Comparison of ENCODE assay signal across 22 cellular contexts in the genomic region with DNA sequence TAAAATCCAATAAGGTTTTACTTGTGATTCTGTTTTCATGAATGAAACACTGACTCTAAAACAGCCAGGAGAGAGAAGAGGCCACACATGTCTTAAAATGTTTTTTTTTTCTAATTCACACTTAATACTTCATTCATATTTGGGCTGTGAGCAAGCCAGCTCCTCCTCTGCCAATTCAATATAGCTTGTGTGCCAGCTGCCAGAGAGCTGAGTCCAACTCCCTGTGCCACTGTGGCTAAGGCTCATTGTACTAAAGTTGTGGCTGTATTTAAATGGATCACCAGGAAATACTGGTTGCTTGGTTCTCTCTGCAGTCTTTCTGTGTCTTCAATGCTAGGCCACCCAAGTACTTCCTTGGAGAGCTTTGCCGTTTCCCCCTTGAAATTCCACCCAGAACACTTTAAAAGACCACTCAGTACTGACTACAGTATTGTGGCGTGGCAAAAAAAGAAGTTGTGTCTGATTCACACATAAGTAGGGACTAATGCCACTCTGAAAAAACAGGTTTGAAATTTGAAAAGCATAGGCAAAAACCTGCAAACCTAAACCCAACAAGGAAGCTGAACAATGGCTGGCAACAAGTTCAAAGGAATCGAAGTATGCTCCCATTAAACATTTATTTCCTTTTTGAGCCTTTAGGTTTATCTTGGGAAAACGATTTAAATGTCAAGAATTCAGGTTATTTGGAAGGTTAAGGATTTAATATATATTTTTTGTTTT.
DNase-seq lines count a peak whose midpoint lies in the region; ATAC-seq, FAIRE-seq and TF ChIP-seq lines count a peak whose summit lies in the region.
"Had no signal": no experiment of that assay in that cellular context is flagged by ENCODE, and none has a peak within 500 bp of the region (broad histone marks: within the 10 kb centered on the region; RNA-seq: fewer than 3 reads in every experiment).

No MANE protein-coding gene starts in this region.

- TF ChIP-seq CTCF in endothelial cell of umbilical vein (IDR thresholded peaks at IDR 0.05; ENCODE audit: extremely low read depth in 1 of 2, insufficient read depth in 1 of 2, low read depth in 1 of 2, low read length in 2 of 2) (no peak), right atrium auricular region (IDR thresholded peaks at IDR 0.05) (no peak), mucosa of descending colon (IDR thresholded peaks at IDR 0.05) (no peak)

- BruUV-seq in endothelial cell of umbilical vein (replicated peaks; lab: Mats Ljungman, UMichigan), result no TSS peak

- DNase-seq in AG08396 (ENCODE audit: low spot score) (peak; percentile 8), MG63 (peak; percentile 83), endothelial cell of umbilical vein (ENCODE audit: low read depth, low spot score) (peak; percentile 58), head of caudate nucleus (peak in 22 of 42 donors; percentile 9 to 52 (median 25)), NCI-H1417 treated with DMSO at 0.1 percent for 48 hours (lab: John Stamatoyannopoulos, UW) (no peak), HuH-7.5 (ENCODE audit: low spot score) (no peak), right atrium auricular region (ENCODE audit: low spot score) (no peak), mucosa of descending colon (no peak)
- DNase-seq: 8988T; CD8-positive, alpha-beta memory T cell; DND-41; GDM1; HFFc6; NCI-H1417; NCI-H2029 treated with DMSO at 0.1 percent for 48 hours; NCI-H2171 treated with DMSO at 0.1 percent for 48 hours; NCI-H510A; NCI-H774 had no signal

- FAIRE-seq in endothelial cell of umbilical vein (lab: Jason Lieb, UNC), result no peak
- FAIRE-seq: GM12891 had no signal

- no peaks in the 10 kb centered on the region for H4K20me1 ChIP-seq in endothelial cell of umbilical vein (replicated peaks; ENCODE audit: control insufficient read depth, extremely low read depth, insufficient read depth, low read length)
- H4K20me1 ChIP-seq: BLaER1 had no signal

- no peak overlapping the region for H3K4me2 ChIP-seq in endothelial cell of umbilical vein (ENCODE audit: insufficient read depth, low read length)
- H3K4me2 ChIP-seq: BLaER1 had no signal

- dilution Hi-C loops in endothelial cell of umbilical vein (cut with MboI; ENCODE audit: extremely low pct_ligation_motif_present, low sequenced_read_pairs), result no loop called here

- CTCF ChIA-PET in endothelial cell of umbilical vein (lab: Charles Lee), result interaction anchor here (0.7 to 2.7 kb wide), 4 partner anchors 8 to 275 kb away, joined by 3 to 12 read pairs (median 6); no protein-coding TSS in a partner anchor

- no peak overlapping the region for H3K4me3 ChIP-seq in MG63
- no peak overlapping the region for H3K4me3 ChIP-seq in endothelial cell of umbilical vein (replicated peaks in 1 of 3; ENCODE audit: insufficient read depth in 1 of 3, low read depth in 1 of 3, low read length in 3 of 3)
- no peak overlapping the region for H3K4me3 ChIP-seq in right atrium auricular region
- no peak overlapping the region for H3K4me3 ChIP-seq in mucosa of descending colon
- H3K4me3 ChIP-seq: BLaER1, SK-N-MC had no signal

- H3K9ac ChIP-seq in endothelial cell of umbilical vein (replicated peaks; ENCODE audit: extremely low read depth, insufficient read depth, low read length), result no peak overlapping the region
- H3K9ac ChIP-seq: BLaER1 had no signal

- H3K27me3 ChIP-seq in MG63 (no peaks in the 10 kb centered on the region), endothelial cell of umbilical vein (ENCODE audit: control insufficient read depth in 2 of 2, insufficient read depth in 2 of 2, low read length in 2 of 2) (no peaks in the 10 kb centered on the region), right atrium auricular region (no peaks in the 10 kb centered on the region)
- H3K27me3 ChIP-seq: BLaER1 had no signal

- TF ChIP-seq POLR2A in endothelial cell of umbilical vein (IDR thresholded peaks at IDR 0.05; ENCODE audit: low read depth, low read length), result no peak

- ATAC-seq in mucosa of descending colon, result no peak
- ATAC-seq: Panc1 had no signal

- H3K36me3 ChIP-seq in MG63 (no peaks in the 10 kb centered on the region), endothelial cell of umbilical vein (ENCODE audit: control insufficient read depth in 2 of 2, extremely low read depth in 1 of 2, insufficient read depth in 2 of 2, low read length in 2 of 2) (no peaks in the 10 kb centered on the region), right atrium auricular region (no peaks in the 10 kb centered on the region), mucosa of descending colon (ENCODE audit: low read depth) (no peaks in the 10 kb centered on the region)
- H3K36me3 ChIP-seq: BLaER1 had no signal

- intact Hi-C loops in endothelial cell of umbilical vein (cut with micrococcal nuclease), result no loop called here
- intact Hi-C loops in head of caudate nucleus (cut with DNase I), result no loop called here
- intact Hi-C loops in mucosa of descending colon (cut with DNase I, micrococcal nuclease), result no loop called here

- no peaks in the 10 kb centered on the region for H3K9me1 ChIP-seq in endothelial cell of umbilical vein (replicated peaks; ENCODE audit: control insufficient read depth, extremely low read depth, insufficient read depth, low read length)

- H3K4me1 ChIP-seq in endothelial cell of umbilical vein (ENCODE audit: control insufficient read depth, extremely low read depth, insufficient read depth, low read length), result peaks cover 13% of the 10 kb centered on the region
- H3K4me1 ChIP-seq in right atrium auricular region, result no peaks in the 10 kb centered on the region
- no peaks in the 10 kb centered on the region for H3K4me1 ChIP-seq in mucosa of descending colon (ENCODE audit: low read depth)

- H3K27ac ChIP-seq in endothelial cell of umbilical vein (ENCODE audit: insufficient read depth, low read depth, low read length), result no peak overlapping the region
- H3K27ac ChIP-seq in right atrium auricular region, result no peak overlapping the region
- H3K27ac ChIP-seq: BLaER1, SK-N-MC had no signal

- H2AFZ ChIP-seq in endothelial cell of umbilical vein (ENCODE audit: low read depth, low read length), result no peak overlapping the region

- H3K9me3 ChIP-seq in MG63, result no peaks in the 10 kb centered on the region; the same call in 1 of the 2 replicates
- no peaks in the 10 kb centered on the region for H3K9me3 ChIP-seq in endothelial cell of umbilical vein (replicated peaks; ENCODE audit: control insufficient read depth, insufficient read depth, low read length)
- no peaks in the 10 kb centered on the region for H3K9me3 ChIP-seq in right atrium auricular region
- H3K9me3 ChIP-seq in mucosa of descending colon, result no peaks in the 10 kb centered on the region
- H3K9me3 ChIP-seq: BLaER1 had no signal

- POLR2A ChIA-PET in endothelial cell of umbilical vein (lab: Charles Lee), result no interaction called here

- no peaks in the 10 kb centered on the region for H3K79me2 ChIP-seq in endothelial cell of umbilical vein (ENCODE audit: control insufficient read depth, insufficient read depth, low read length)

TF ChIP-seq in endothelial cell of umbilical vein, 7 proteins besides CTCF, POLR2A, EP300 and RAD21:
- TF ChIP-seq, protein P1, sequence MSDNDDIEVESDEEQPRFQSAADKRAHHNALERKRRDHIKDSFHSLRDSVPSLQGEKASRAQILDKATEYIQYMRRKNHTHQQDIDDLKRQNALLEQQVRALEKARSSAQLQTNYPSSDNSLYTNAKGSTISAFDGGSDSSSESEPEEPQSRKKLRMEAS (IDR thresholded peaks at IDR 0.05; ENCODE audit: insufficient read depth, insufficient read length), result no peak
- TF ChIP-seq POLR2AphosphoS5 (IDR thresholded peaks at IDR 0.05; ENCODE audit: insufficient read depth, low read depth, low read length) (no peak), MYC (IDR thresholded peaks at IDR 0.05; ENCODE audit: low read depth, low read length) (no peak), JUN (IDR thresholded peaks at IDR 0.05; ENCODE audit: borderline replicate concordance, insufficient read depth, insufficient read length, low read depth) (no peak), GATA2 (IDR thresholded peaks at IDR 0.05; ENCODE audit: insufficient read depth, insufficient read length, low read depth, low read length) (no peak), FOS (IDR thresholded peaks at IDR 0.05; ENCODE audit: borderline replicate concordance, insufficient read depth, low read length) (no peak), EZH2 (IDR thresholded peaks at IDR 0.05; ENCODE audit: borderline replicate concordance, low read depth, low read length, severe bottlenecking) (no peak)

Comparison
In these comparisons a context has a peak if more than half of its experiments do, and no peak if none do; other contexts are left out.
1. DNase-seq: peak in AG08396 (single experiment), MG63 (single experiment), endothelial cell of umbilical vein (single experiment) and head of caudate nucleus (22 of 42); none in NCI-H1417 treated with DMSO at 0.1 percent for 48 hours (single experiment), HuH-7.5 (single experiment), right atrium auricular region (single experiment) and mucosa of descending colon (0 of 3).